In the genomic region with DNA sequence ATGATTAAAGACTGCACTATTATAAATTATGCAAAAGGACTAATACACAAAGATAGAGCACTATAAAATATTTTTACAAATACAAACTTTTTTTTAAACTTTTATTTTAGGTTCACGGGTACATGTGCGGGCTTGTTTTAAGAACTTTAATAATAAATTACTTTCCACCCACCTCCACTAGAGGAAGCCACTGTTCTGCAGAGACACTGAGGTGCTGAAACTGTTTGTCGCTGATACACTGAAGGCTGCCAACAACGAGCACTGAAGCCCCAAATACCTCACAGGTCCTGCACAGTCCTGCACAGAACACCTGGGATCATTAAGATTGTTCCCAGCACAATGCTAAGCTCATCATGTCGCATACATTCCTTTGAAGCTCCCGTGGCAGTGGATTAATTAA, we compare ENCODE assay signal across 12 cellular contexts.
"Had no signal": no experiment of that assay in that cellular context is flagged by ENCODE, and none has a peak within 500 bp of the region (broad histone marks: within the 10 kb centered on the region; RNA-seq: fewer than 3 reads in every experiment).

No MANE protein-coding gene starts in this region.

- H3K27me3 Mint-ChIP-seq: brain; central memory CD8-positive, alpha-beta T cell; dendritic cell treated with granulocyte-macrophage colony-stimulating factor and Interleukin-4, amounts not matched to agents 40 ng/mL and 50 ng/mL, for 4 days had no signal

- DNase-seq: activated CD4-positive, alpha-beta T cell treated with anti-CD3 and anti-CD28 coated beads, Interleukin-2, amount 50 U/mL, for 48 hours; amniotic stem cell; hypothalamus; stimulated activated CD4-positive, alpha-beta T cell treated with anti-CD3 and anti-CD28 coated beads, Interleukin-12 subunit alpha, Interleukin-12 subunit beta, amount 100 ng/mL, for 4 hours; stimulated activated naive CD4-positive, alpha-beta T cell treated with Interleukin-2 at 50 U/mL for 16 hours; T-helper 9 cell; trophoblast cell had no signal

- ATAC-seq: activated naive CD4-positive, alpha-beta T cell treated with anti-CD3 and anti-CD28 coated beads, Interleukin-2, amount 50 U/mL, for 72 hours had no signal

- H3K4me1 Mint-ChIP-seq: brain, neural crest cell had no signal

- H3K9me3 Mint-ChIP-seq: brain; central memory CD8-positive, alpha-beta T cell; dendritic cell treated with granulocyte-macrophage colony-stimulating factor and Interleukin-4, amounts not matched to agents 40 ng/mL and 50 ng/mL, for 4 days; neural crest cell had no signal

- H3K4me3 Mint-ChIP-seq: brain; central memory CD8-positive, alpha-beta T cell; dendritic cell treated with granulocyte-macrophage colony-stimulating factor and Interleukin-4, amounts not matched to agents 40 ng/mL and 50 ng/mL, for 4 days; neural crest cell had no signal

- H3K27ac Mint-ChIP-seq: brain; dendritic cell treated with granulocyte-macrophage colony-stimulating factor and Interleukin-4, amounts not matched to agents 40 ng/mL and 50 ng/mL, for 4 days had no signal
